1 cellular context compared by ENCODE assay signal in the genomic region with DNA sequence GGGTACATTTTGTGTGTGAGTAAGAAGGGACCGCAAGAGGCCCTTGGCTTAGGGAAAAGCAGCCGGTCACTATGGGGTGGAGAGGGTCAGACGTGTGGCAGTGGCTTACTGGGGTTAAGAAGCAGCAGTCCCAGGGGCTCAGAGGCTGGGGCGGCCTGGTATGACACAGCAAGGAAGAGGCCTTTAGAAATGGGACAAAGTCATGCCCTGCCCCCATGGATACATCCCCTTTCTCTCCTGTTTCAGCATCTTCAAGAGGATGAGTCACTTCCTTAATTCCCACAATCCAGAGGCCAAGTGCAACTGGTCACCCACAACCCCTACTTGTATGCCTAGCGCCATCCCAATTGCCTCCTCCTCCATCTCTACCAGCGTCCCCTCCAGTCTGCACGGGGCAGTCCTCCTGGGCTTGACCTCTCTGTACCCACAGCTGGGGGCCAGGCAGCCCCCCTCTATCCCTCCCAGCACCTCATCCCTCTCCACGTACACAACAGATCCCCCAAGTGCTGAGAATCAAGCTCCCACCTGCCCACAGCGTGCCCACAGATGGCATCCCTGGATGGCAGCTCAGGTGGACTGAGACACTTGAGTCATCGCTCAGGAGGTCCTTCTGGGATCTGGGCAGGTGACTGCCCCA.
A peak's percentile ranks its signal among the peaks of the same experiment; 100 is the strongest.
TF ChIP-seq lines count a peak whose summit lies in the region.

No MANE protein-coding gene starts in this region.

TF ChIP-seq in K562, 482 proteins besides CTCF, POLR2A, EP300 and RAD21 (continues in another document):
- TF ChIP-seq MTA3 (IDR thresholded peaks at IDR 0.05; ENCODE audit: borderline replicate concordance) (peak; percentile 54; the same call in 1 of the 2 replicates), SAP30 (IDR thresholded peaks at IDR 0.05; ENCODE audit: borderline replicate concordance, insufficient read depth, low read depth, low read length, poor library complexity, severe bottlenecking) (no peak), CCAR2 (IDR thresholded peaks at IDR 0.05; ENCODE audit: low read depth, low read length) (no peak), BDP1 (IDR thresholded peaks at IDR 0.05; ENCODE audit: insufficient read depth, insufficient read length) (no peak), SETDB1 (IDR thresholded peaks at IDR 0.05; ENCODE audit: low read length) (no peak), KAT7 (CRISPR knock-in tag; IDR thresholded peaks at IDR 0.05; ENCODE audit: borderline replicate concordance) (peak; percentile 52; the same call in 1 of the 2 replicates), SPI1 (IDR thresholded peaks at IDR 0.05; ENCODE audit: borderline replicate concordance, low read depth, low read length) (peak; percentile 91), ZNF699 (CRISPR knock-in tag; IDR thresholded peaks at IDR 0.05; ENCODE audit: insufficient replicate concordance) (no peak), CREM (IDR thresholded peaks at IDR 0.05; ENCODE audit: low read depth) (peak; percentile 14; the same call in 1 of the 2 replicates), ZFP36 (IDR thresholded peaks at IDR 0.05; ENCODE audit: low read depth, low read length, partially characterized antibody) (no peak), CCNT2 (IDR thresholded peaks at IDR 0.05; ENCODE audit: borderline replicate concordance, extremely low read depth, insufficient read length, low read depth, low read length) (peak; percentile 38), MTA2 (IDR thresholded peaks at IDR 0.05; ENCODE audit: low read depth) (no peak), SMAD1 (IDR thresholded peaks at IDR 0.05; ENCODE audit: low read depth, low read length, partially characterized antibody) (no peak), L3MBTL2 (IDR thresholded peaks at IDR 0.05) (peak; percentile 23; the same call in 1 of the 2 replicates), KDM5B (IDR thresholded peaks at IDR 0.05; ENCODE audit: insufficient replicate concordance, low read depth, low read length) (no peak), BHLHE40 (IDR thresholded peaks at IDR 0.05; ENCODE audit: low read length) (no peak), NUFIP1 (IDR thresholded peaks at IDR 0.05; ENCODE audit: partially characterized antibody) (no peak), NR2C2 (CRISPR knock-in tag; IDR thresholded peaks at IDR 0.05) (no peak), NR2C2 (tag; IDR thresholded peaks at IDR 0.05) (peak; percentile 38; the same call in 1 of the 2 replicates), HDAC3 (IDR thresholded peaks at IDR 0.05; ENCODE audit: borderline replicate concordance, partially characterized antibody) (no peak), SMARCE1 (IDR thresholded peaks at IDR 0.05) (peak; percentile 79), YBX1 (IDR thresholded peaks at IDR 0.05) (no peak), ETV1 (tag; conservative IDR thresholded peaks at IDR 0.05; ENCODE audit: low read depth) (peak; percentile 57; the same call in 1 of the 2 replicates), ZNF311 (CRISPR knock-in tag; IDR thresholded peaks at IDR 0.05) (peak; percentile 44; the same call in 1 of the 2 replicates), DMBX1 (CRISPR knock-in tag; IDR thresholded peaks at IDR 0.05; ENCODE audit: borderline replicate concordance) (peak; percentile 71), HDAC2 (IDR thresholded peaks at IDR 0.05) (peak; percentile 52; the same call in 1 of the 2 replicates), RAD51 (IDR thresholded peaks at IDR 0.05; ENCODE audit: borderline replicate concordance, low read depth) (no peak), SRSF7 (optimal IDR thresholded peaks at IDR 0.05; ENCODE audit: low read depth, low read length) (no peak), FOXJ3 (CRISPR knock-in tag; IDR thresholded peaks at IDR 0.05) (no peak), TAF9B (IDR thresholded peaks at IDR 0.05; ENCODE audit: partially characterized antibody) (no peak), CBX2 (IDR thresholded peaks at IDR 0.05; ENCODE audit: insufficient read depth, low read length, poor library complexity, severe bottlenecking) (no peak), ARNT (IDR thresholded peaks at IDR 0.05) (no peak), TCF7L2 (IDR thresholded peaks at IDR 0.05; ENCODE audit: low read depth, low read length) (no peak), BACH1 (tag; IDR thresholded peaks at IDR 0.05) (no peak), CREB1 (IDR thresholded peaks at IDR 0.05) (no peak), CREB1 (CRISPR knock-in tag; IDR thresholded peaks at IDR 0.05) (peak; percentile 32; the same call in 1 of the 2 replicates), ZNF79 (CRISPR knock-in tag; IDR thresholded peaks at IDR 0.05; ENCODE audit: low read depth) (no peak), ELF4 (CRISPR knock-in tag; IDR thresholded peaks at IDR 0.05) (0 out of 2 replicates have a peak, but pooled peaks have one; percentile 26), KDM1A (IDR thresholded peaks at IDR 0.05) (peak; percentile 23; a peak in 1 of 4 replicates), MECOM (CRISPR knock-in tag; IDR thresholded peaks at IDR 0.05) (no peak), ZNF23 (CRISPR knock-in tag; IDR thresholded peaks at IDR 0.05) (no peak), RBBP5 (IDR thresholded peaks at IDR 0.05; ENCODE audit: borderline replicate concordance, insufficient read depth, low read length, poor library complexity, severe bottlenecking) (no peak), NEUROD1 (IDR thresholded peaks at IDR 0.05; ENCODE audit: borderline replicate concordance, low read depth, low read length, partially characterized antibody) (peak; percentile 16), ZFP30 (CRISPR knock-in tag; IDR thresholded peaks at IDR 0.05; ENCODE audit: borderline replicate concordance) (no peak), KLF13 (tag; IDR thresholded peaks at IDR 0.05; ENCODE audit: borderline replicate concordance, low read depth) (no peak), SMARCA4 (IDR thresholded peaks at IDR 0.05) (peak; percentile 70)
- TF ChIP-seq, protein P1, sequence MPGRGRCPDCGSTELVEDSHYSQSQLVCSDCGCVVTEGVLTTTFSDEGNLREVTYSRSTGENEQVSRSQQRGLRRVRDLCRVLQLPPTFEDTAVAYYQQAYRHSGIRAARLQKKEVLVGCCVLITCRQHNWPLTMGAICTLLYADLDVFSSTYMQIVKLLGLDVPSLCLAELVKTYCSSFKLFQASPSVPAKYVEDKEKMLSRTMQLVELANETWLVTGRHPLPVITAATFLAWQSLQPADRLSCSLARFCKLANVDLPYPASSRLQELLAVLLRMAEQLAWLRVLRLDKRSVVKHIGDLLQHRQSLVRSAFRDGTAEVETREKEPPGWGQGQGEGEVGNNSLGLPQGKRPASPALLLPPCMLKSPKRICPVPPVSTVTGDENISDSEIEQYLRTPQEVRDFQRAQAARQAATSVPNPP (IDR thresholded peaks at IDR 0.05; ENCODE audit: borderline replicate concordance, insufficient read depth, insufficient read length) = no peak
- TF ChIP-seq, protein P2, sequence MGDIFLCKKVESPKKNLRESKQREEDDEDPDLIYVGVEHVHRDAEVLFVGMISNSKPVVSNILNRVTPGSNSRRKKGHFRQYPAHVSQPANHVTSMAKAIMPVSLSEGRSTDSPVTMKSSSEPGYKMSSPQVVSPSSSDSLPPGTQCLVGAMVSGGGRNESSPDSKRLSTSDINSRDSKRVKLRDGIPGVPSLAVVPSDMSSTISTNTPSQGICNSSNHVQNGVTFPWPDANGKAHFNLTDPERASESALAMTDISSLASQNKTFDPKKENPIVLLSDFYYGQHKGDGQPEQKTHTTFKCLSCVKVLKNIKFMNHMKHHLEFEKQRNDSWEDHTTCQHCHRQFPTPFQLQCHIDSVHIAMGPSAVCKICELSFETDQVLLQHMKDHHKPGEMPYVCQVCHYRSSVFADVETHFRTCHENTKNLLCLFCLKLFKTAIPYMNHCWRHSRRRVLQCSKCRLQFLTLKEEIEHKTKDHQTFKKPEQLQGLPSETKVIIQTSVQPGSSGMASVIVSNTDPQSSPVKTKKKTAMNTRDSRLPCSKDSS (IDR thresholded peaks at IDR 0.05; ENCODE audit: low read depth, partially characterized antibody) = no peak
- TF ChIP-seq, protein P3, sequence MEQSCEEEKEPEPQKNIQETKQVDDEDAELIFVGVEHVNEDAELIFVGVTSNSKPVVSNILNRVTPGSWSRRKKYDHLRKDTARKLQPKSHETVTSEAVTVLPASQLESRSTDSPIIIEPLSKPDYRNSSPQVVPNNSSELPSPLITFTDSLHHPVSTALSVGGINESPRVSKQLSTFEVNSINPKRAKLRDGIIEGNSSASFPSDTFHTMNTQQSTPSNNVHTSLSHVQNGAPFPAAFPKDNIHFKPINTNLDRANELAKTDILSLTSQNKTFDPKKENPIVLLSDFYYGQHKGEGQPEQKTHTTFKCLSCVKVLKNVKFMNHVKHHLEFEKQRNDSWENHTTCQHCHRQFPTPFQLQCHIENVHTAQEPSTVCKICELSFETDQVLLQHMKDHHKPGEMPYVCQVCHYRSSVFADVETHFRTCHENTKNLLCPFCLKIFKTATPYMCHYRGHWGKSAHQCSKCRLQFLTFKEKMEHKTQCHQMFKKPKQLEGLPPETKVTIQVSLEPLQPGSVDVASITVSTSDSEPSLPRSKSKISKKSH (CRISPR knock-in tag; IDR thresholded peaks at IDR 0.05) = no peak
- TF ChIP-seq, protein P4, sequence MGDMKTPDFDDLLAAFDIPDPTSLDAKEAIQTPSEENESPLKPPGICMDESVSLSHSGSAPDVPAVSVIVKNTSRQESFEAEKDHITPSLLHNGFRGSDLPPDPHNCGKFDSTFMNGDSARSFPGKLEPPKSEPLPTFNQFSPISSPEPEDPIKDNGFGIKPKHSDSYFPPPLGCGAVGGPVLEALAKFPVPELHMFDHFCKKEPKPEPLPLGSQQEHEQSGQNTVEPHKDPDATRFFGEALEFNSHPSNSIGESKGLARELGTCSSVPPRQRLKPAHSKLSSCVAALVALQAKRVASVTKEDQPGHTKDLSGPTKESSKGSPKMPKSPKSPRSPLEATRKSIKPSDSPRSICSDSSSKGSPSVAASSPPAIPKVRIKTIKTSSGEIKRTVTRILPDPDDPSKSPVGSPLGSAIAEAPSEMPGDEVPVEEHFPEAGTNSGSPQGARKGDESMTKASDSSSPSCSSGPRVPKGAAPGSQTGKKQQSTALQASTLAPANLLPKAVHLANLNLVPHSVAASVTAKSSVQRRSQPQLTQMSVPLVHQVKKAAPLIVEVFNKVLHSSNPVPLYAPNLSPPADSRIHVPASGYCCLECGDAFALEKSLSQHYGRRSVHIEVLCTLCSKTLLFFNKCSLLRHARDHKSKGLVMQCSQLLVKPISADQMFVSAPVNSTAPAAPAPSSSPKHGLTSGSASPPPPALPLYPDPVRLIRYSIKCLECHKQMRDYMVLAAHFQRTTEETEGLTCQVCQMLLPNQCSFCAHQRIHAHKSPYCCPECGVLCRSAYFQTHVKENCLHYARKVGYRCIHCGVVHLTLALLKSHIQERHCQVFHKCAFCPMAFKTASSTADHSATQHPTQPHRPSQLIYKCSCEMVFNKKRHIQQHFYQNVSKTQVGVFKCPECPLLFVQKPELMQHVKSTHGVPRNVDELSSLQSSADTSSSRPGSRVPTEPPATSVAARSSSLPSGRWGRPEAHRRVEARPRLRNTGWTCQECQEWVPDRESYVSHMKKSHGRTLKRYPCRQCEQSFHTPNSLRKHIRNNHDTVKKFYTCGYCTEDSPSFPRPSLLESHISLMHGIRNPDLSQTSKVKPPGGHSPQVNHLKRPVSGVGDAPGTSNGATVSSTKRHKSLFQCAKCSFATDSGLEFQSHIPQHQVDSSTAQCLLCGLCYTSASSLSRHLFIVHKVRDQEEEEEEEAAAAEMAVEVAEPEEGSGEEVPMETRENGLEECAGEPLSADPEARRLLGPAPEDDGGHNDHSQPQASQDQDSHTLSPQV (IDR thresholded peaks at IDR 0.05) = peak; percentile 89
- TF ChIP-seq, protein P5, sequence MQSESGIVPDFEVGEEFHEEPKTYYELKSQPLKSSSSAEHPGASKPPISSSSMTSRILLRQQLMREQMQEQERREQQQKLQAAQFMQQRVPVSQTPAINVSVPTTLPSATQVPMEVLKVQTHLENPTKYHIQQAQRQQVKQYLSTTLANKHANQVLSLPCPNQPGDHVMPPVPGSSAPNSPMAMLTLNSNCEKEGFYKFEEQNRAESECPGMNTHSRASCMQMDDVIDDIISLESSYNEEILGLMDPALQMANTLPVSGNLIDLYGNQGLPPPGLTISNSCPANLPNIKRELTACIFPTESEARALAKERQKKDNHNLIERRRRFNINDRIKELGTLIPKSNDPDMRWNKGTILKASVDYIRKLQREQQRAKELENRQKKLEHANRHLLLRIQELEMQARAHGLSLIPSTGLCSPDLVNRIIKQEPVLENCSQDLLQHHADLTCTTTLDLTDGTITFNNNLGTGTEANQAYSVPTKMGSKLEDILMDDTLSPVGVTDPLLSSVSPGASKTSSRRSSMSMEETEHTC (IDR thresholded peaks at IDR 0.05) = no peak
- TF ChIP-seq, protein P6, sequence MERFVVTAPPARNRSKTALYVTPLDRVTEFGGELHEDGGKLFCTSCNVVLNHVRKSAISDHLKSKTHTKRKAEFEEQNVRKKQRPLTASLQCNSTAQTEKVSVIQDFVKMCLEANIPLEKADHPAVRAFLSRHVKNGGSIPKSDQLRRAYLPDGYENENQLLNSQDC (CRISPR knock-in tag; IDR thresholded peaks at IDR 0.05) = no peak
- TF ChIP-seq, protein P7, sequence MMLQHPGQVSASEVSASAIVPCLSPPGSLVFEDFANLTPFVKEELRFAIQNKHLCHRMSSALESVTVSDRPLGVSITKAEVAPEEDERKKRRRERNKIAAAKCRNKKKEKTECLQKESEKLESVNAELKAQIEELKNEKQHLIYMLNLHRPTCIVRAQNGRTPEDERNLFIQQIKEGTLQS (IDR thresholded peaks at IDR 0.05) = peak; percentile 93
- TF ChIP-seq, protein P7 (CRISPR knock-in tag; conservative IDR thresholded peaks at IDR 0.05) = 0 out of 2 replicates have a peak, but pooled peaks have one; percentile 62
- TF ChIP-seq, protein P8, sequence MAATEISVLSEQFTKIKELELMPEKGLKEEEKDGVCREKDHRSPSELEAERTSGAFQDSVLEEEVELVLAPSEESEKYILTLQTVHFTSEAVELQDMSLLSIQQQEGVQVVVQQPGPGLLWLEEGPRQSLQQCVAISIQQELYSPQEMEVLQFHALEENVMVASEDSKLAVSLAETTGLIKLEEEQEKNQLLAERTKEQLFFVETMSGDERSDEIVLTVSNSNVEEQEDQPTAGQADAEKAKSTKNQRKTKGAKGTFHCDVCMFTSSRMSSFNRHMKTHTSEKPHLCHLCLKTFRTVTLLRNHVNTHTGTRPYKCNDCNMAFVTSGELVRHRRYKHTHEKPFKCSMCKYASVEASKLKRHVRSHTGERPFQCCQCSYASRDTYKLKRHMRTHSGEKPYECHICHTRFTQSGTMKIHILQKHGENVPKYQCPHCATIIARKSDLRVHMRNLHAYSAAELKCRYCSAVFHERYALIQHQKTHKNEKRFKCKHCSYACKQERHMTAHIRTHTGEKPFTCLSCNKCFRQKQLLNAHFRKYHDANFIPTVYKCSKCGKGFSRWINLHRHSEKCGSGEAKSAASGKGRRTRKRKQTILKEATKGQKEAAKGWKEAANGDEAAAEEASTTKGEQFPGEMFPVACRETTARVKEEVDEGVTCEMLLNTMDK (IDR thresholded peaks at IDR 0.05; ENCODE audit: borderline replicate concordance, insufficient read depth, low read depth, low read length, poor library complexity, severe bottlenecking) = no peak
